ENCODE assay signal across 24 cellular contexts in the genomic region with DNA sequence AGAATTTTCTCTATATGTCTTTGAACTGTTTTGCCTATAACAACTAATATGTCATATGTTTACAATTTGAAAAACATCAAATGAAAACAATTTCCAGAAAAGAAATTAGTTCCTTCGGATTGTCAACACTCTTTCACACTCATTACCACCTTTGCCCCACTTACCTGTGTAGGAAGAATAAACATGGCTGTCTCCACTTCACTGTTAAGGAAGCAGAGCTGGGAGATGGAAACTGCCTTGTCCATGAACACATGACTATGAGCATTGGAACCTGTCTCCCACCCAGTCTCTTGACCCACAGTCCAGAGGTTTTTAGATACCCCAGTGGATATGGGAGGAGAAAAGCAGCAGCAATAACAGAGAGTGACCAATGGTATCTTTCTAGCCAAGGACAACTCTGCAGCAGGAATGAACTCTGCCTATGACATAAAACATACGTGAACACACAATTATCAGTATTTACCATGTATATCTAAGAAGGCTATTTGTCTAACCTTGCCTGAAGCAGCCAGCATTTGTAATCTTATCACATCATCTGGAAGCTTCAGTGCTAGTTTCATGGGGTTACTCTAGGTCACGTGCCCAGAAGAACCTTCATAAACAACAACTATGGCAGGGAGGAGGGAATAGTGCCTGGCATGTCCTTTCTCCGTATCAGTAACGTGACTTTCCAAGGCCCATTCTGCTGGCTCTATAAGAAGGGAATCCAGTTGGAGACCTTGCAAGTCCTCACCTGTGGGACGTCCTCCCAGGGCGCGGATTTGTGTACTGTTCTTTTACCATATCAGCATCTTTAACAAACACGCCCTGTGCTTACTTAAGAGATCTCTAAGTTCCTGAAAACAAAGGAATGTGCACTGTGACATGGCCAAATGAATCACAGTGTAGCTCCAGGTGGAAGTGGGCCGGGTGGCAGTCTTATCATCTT.
DNase-seq lines count a peak whose midpoint lies in the region; ATAC-seq and TF ChIP-seq lines count a peak whose summit lies in the region.
"Had no signal": no experiment of that assay in that cellular context is flagged by ENCODE, and none has a peak within 500 bp of the region (broad histone marks: within the 10 kb centered on the region; RNA-seq: fewer than 3 reads in every experiment).

No MANE protein-coding gene starts in this region.

- no peak overlapping the region for H3K4me2 ChIP-seq in SK-N-SH
- H3K4me2 ChIP-seq: KMS-11 had no signal

- H3K36me3 ChIP-seq in SK-N-SH (replicated peaks in 1 of 2; ENCODE audit: control insufficient read depth in 1 of 2, insufficient read depth in 2 of 2, low read length in 1 of 2) (no peaks in the 10 kb centered on the region), esophagus (ENCODE audit: control insufficient read depth in 2 of 2, insufficient read depth in 2 of 2, low read length in 1 of 2) (no peaks in the 10 kb centered on the region), mucosa of rectum (ENCODE audit: control insufficient read depth in 2 of 2, insufficient read depth in 2 of 2, low read length in 2 of 2) (no peaks in the 10 kb centered on the region)
- H3K36me3 ChIP-seq: BE2C, HAP-1 had no signal

- no peaks in the 10 kb centered on the region for H3K9me2 ChIP-seq in SK-N-SH

- no peak for TF ChIP-seq RAD21 in SK-N-SH (IDR thresholded peaks at IDR 0.05; ENCODE audit: low read length)

- H3K36me3 Mint-ChIP-seq in immature natural killer cell = no peaks in the 10 kb centered on the region
- H3K36me3 Mint-ChIP-seq: naive thymus-derived CD4-positive, alpha-beta T cell had no signal

- H3K27me3 ChIP-seq in SK-N-SH (ENCODE audit: insufficient read depth) (no peaks in the 10 kb centered on the region), esophagus (ENCODE audit: control insufficient read depth in 1 of 2, insufficient read depth in 2 of 2, low read length in 2 of 2) (no peaks in the 10 kb centered on the region), mucosa of rectum (ENCODE audit: control insufficient read depth in 2 of 2, insufficient read depth in 2 of 2, low read length in 2 of 2) (no peaks in the 10 kb centered on the region)
- H3K27me3 ChIP-seq: BE2C had no signal

- H3F3A ChIP-seq in SK-N-SH (replicated peaks; ENCODE audit: insufficient read depth) = no peaks in the 10 kb centered on the region

- DNase-seq in SK-N-SH (peak; percentile 37), ureter (ENCODE audit: low spot score) (peak; percentile 82), immature natural killer cell (no peak), amygdala (lab: John Stamatoyannopoulos, UW) (no peak), posterior cingulate gyrus (no peak)
- DNase-seq: activated CD4-positive, CD25-positive, alpha-beta regulatory T cell treated with anti-CD3 and anti-CD28 coated beads, Interleukin-2, amount 50 U/mL, for 72 hours; activated naive CD4-positive, alpha-beta T cell treated with anti-CD3 and anti-CD28 coated beads, Interleukin-2, amount 50 U/mL, for 16 hours; activated T-cell treated with anti-CD3 and anti-CD28 coated beads, Interleukin-2, amount 50 U/mL, for 72 hours; BE2C; COR-L47; effector CD4-positive, alpha-beta T cell; naive thymus-derived CD4-positive, alpha-beta T cell; NCI-H1092 treated with DMSO at 0.1 percent for 48 hours; NCI-H2081; NCI-H510A; stimulated activated CD4-positive, alpha-beta T cell treated with anti-CD3 and anti-CD28 coated beads, Interleukin-2, amount 100 ng/mL, for 48 hours; stimulated activated naive CD8-positive, alpha-beta T cell treated with anti-CD3 and anti-CD28 coated beads, Interleukin-15, Interleukin-2, amounts not matched to agents 100 U/mL and 50 U/mL, for 24 hours; T1000 had no signal

- H3K9ac ChIP-seq in SK-N-SH (no peak overlapping the region), mucosa of rectum (ENCODE audit: low read depth in 1 of 2, low read length in 2 of 2) (no peak overlapping the region)
- H3K9ac ChIP-seq: KMS-11 had no signal

- H3K27me3 Mint-ChIP-seq in immature natural killer cell (ENCODE audit: low read depth in 3 of 3) = peaks cover 0 to 4% (median 0%) of the 10 kb centered on the region in 3 donors

- no peaks in the 10 kb centered on the region for H3K9me3 Mint-ChIP-seq in immature natural killer cell
- H3K9me3 Mint-ChIP-seq: activated T-cell treated with anti-CD3 and anti-CD28 coated beads, Interleukin-2, amount 50 U/mL, for 72 hours; naive thymus-derived CD4-positive, alpha-beta T cell had no signal

- no peak overlapping the region for H3K27ac ChIP-seq in SK-N-SH (ENCODE audit: low read depth in 2 of 2, low read length in 1 of 2)
- H3K27ac ChIP-seq in esophagus (ENCODE audit: low read depth in 2 of 2, low read length in 1 of 2) = peak overlapping the region; percentile 30 to 53
- peak overlapping the region; percentile 53 to 79 for H3K27ac ChIP-seq in mucosa of rectum (ENCODE audit: low read depth in 2 of 2, low read length in 2 of 2)
- H3K27ac ChIP-seq: KMS-11, RWPE1 had no signal

- no peaks in the 10 kb centered on the region for H3K4me1 Mint-ChIP-seq in immature natural killer cell
- H3K4me1 Mint-ChIP-seq: naive thymus-derived CD4-positive, alpha-beta T cell had no signal

- H3K9me3 ChIP-seq in SK-N-SH = no peaks in the 10 kb centered on the region
- no peaks in the 10 kb centered on the region for H3K9me3 ChIP-seq in esophagus (ENCODE audit: control insufficient read depth in 2 of 2, insufficient read depth in 1 of 2, low read depth in 1 of 2, low read length in 1 of 2)
- no peaks in the 10 kb centered on the region for H3K9me3 ChIP-seq in mucosa of rectum (ENCODE audit: control insufficient read depth in 2 of 2, low read length in 2 of 2)
- H3K9me3 ChIP-seq: BE2C, HAP-1 had no signal

- no peaks in the 10 kb centered on the region for H4K20me1 ChIP-seq in SK-N-SH (ENCODE audit: insufficient read depth)

- no peak overlapping the region for H3K4me3 Mint-ChIP-seq in immature natural killer cell
- H3K4me3 Mint-ChIP-seq: activated T-cell treated with anti-CD3 and anti-CD28 coated beads, Interleukin-2, amount 50 U/mL, for 72 hours; naive thymus-derived CD4-positive, alpha-beta T cell had no signal

- WGBS in SK-N-SH (ENCODE audit: low lambda C conversion rate) = 70% methylated on average over 9 of the region's 10 CpGs
- 46 to 54% methylated on average over 10 of the region's 10 CpGs for WGBS in esophagus, 2 donors

- POLR2A ChIA-PET in SK-N-SH (lab: Yijun Ruan, JAX) = no interaction called here

- H3K27ac Mint-ChIP-seq in immature natural killer cell = no peak overlapping the region
- H3K27ac Mint-ChIP-seq: activated T-cell treated with anti-CD3 and anti-CD28 coated beads, Interleukin-2, amount 50 U/mL, for 72 hours; naive thymus-derived CD4-positive, alpha-beta T cell had no signal

- H2AFZ ChIP-seq in SK-N-SH (ENCODE audit: low read depth) = no peak overlapping the region

- H3K79me2 ChIP-seq in SK-N-SH (ENCODE audit: insufficient read depth) = no peaks in the 10 kb centered on the region

- no peak overlapping the region for H3K4me3 ChIP-seq in SK-N-SH (ENCODE audit: low read depth in 2 of 2, low read length in 1 of 2)
- no peak overlapping the region for H3K4me3 ChIP-seq in esophagus (ENCODE audit: low read depth in 1 of 2, low read length in 2 of 2)
- peak overlapping the region in 1 of 2 donors; percentile 3 for H3K4me3 ChIP-seq in mucosa of rectum (ENCODE audit: low read length in 2 of 2)
- H3K4me3 ChIP-seq: HAP-1 had no signal

- ATAC-seq in SK-N-SH treated with all-trans-retinoic acid at 6 μM for 48 hours = no peak
- ATAC-seq: activated T-cell treated with anti-CD3 and anti-CD28 coated beads, Interleukin-2, amount 50 U/mL, for 72 hours; naive thymus-derived CD4-positive, alpha-beta T cell; stimulated activated naive CD8-positive, alpha-beta T cell treated with anti-CD3 and anti-CD28 coated beads, Interleukin-15, Interleukin-2, amounts not matched to agents 100 U/mL and 50 U/mL, for 24 hours had no signal

- intact Hi-C loops in posterior cingulate gyrus (cut with DNase I) = no loop called here

- CTCF ChIA-PET in SK-N-SH (lab: Yijun Ruan, JAX) = no interaction called here

- TF ChIP-seq EP300 in SK-N-SH (IDR thresholded peaks at IDR 0.05; ENCODE audit: borderline replicate concordance in 1 of 2, low read depth in 1 of 2, low read length in 1 of 2) = no peak

- H3K4me1 ChIP-seq in SK-N-SH (ENCODE audit: control insufficient read depth in 1 of 2, insufficient read depth in 2 of 2, low read depth in 1 of 2, low read length in 1 of 2) (peaks cover 0 to 8% of the 10 kb centered on the region in 2 experiments; a peak in 2 of 4 replicates), esophagus (ENCODE audit: control insufficient read depth in 2 of 2, insufficient read depth in 2 of 2, low read length in 1 of 2) (peaks cover 0 to 2% of the 10 kb centered on the region in 2 donors), mucosa of rectum (ENCODE audit: control insufficient read depth in 2 of 2, insufficient read depth in 2 of 2, low read length in 2 of 2) (peaks cover 6 to 11% of the 10 kb centered on the region in 2 donors)
- H3K4me1 ChIP-seq: BE2C had no signal

- no peak for TF ChIP-seq CTCF in SK-N-SH (IDR thresholded peaks at IDR 0.05)

TF ChIP-seq in SK-N-SH, 30 proteins besides CTCF, POLR2A, EP300 and RAD21:
- TF ChIP-seq SMC3 (IDR thresholded peaks at IDR 0.05; ENCODE audit: low read depth, low read length) = no peak
- TF ChIP-seq GATA2 (CRISPR knock-in tag; IDR thresholded peaks at IDR 0.05) = peak; percentile 49

TF ChIP-seq in SK-N-SH treated with all-trans-retinoic acid at 6 μM for 48 hours, 23 proteins besides CTCF, POLR2A, EP300 and RAD21 (continues in another document):
- no peak for TF ChIP-seq CSDC2 (CRISPR knock-in tag; IDR thresholded peaks at IDR 0.05)
- no peak for TF ChIP-seq PPARA (CRISPR knock-in tag; IDR thresholded peaks at IDR 0.05; ENCODE audit: borderline replicate concordance)
- no peak for TF ChIP-seq PATZ1 (CRISPR knock-in tag; IDR thresholded peaks at IDR 0.05; ENCODE audit: borderline replicate concordance)
- no peak for TF ChIP-seq ZFP30 (CRISPR knock-in tag; IDR thresholded peaks at IDR 0.05)
- no peak for TF ChIP-seq ZNF70 (CRISPR knock-in tag; IDR thresholded peaks at IDR 0.05)

Comparison
In these comparisons a context has a peak if more than half of its experiments do, and no peak if none do; other contexts are left out.
1. DNase-seq: peak in SK-N-SH (single experiment) and ureter (single experiment); none in immature natural killer cell (0 of 3), amygdala (0 of 56) and posterior cingulate gyrus (0 of 10).
2. H3K27ac ChIP-seq: peak in esophagus (2 of 2) and mucosa of rectum (2 of 2); none in SK-N-SH (0 of 2).